In genomic region chr16:88231839-88232238, GRCh38 we compare ENCODE assay signal across 6 cellular contexts.
DNase-seq lines count a peak whose midpoint lies in the region; ATAC-seq, FAIRE-seq and TF ChIP-seq lines count a peak whose summit lies in the region.
"Not testable (repeated sequence)": the region's sequence is repeated elsewhere in the genome, so short reads cannot be mapped to it uniquely, and the experiment has no call there.

No MANE protein-coding gene starts in this region.

- BruUV-seq in IMR-90 (replicated peaks; lab: Mats Ljungman, UMichigan), result not testable (repeated sequence)

- POLR2A ChIA-PET in IMR-90 (lab: Charles Lee; ENCODE audit: unreplicated experiment), result not testable (repeated sequence)

- CTCF ChIA-PET in IMR-90 (lab: Yijun Ruan, JAX), result not testable (repeated sequence)

- not testable (repeated sequence) for H4K91ac ChIP-seq in IMR-90 (ENCODE audit: insufficient read depth, low read depth, low read length)
- peak overlapping the region; percentile 34 for H4K91ac ChIP-seq in mesenchymal stem cell (ENCODE audit: low read length)

- H2BK120ac ChIP-seq in IMR-90 (ENCODE audit: low read depth, low read length), result 0 out of 2 replicates have a peak overlapping the region, but pooled peaks have one; percentile 40
- H2BK120ac ChIP-seq in mesenchymal stem cell (ENCODE audit: low read depth, low read length), result not testable (repeated sequence)

- ATAC-seq in IMR-90 (ENCODE audit: low read depth), result not testable (repeated sequence)

- not testable (repeated sequence) for H3K27ac ChIP-seq in IMR-90 (ENCODE audit: insufficient read depth, low read length); mesenchymal stem cell (ENCODE audit: low read length, poor library complexity, severe bottlenecking)
- H3K27ac ChIP-seq in ovary (peak overlapping the region in 1 of 2 donors; percentile 92), spleen (peak overlapping the region in 5 of 8 donors; percentile 68 to 83 (median 75))

- peaks cover 8 to 12% of the 10 kb centered on the region in 2 experiments; a peak in 3 of 4 replicates for H3K79me1 ChIP-seq in IMR-90 (ENCODE audit: low read depth in 1 of 2, low read length in 2 of 2)
- not testable (repeated sequence) for H3K79me1 ChIP-seq in mesenchymal stem cell (replicated peaks; ENCODE audit: low read length, poor library complexity, severe bottlenecking)

- TF ChIP-seq EP300 in ovary (IDR thresholded peaks at IDR 0.05), result not testable (repeated sequence)

- not testable (repeated sequence) for H3K4me3 ChIP-seq in IMR-90 (ENCODE audit: insufficient read depth, low read depth, low read length); bronchial epithelial cell (ENCODE audit: low read depth, low read length); mesenchymal stem cell (ENCODE audit: insufficient read depth in 1 of 2, low read depth in 1 of 2, low read length in 2 of 2); ovary; spleen

- H4K20me1 ChIP-seq in IMR-90 (ENCODE audit: insufficient read depth, low read length), result not testable (repeated sequence)

- not testable (repeated sequence) for H3K4ac ChIP-seq in IMR-90 (ENCODE audit: low read depth, low read length)
- peak overlapping the region in 1 of 2 experiments; percentile 15 for H3K4ac ChIP-seq in mesenchymal stem cell (ENCODE audit: low read depth in 1 of 2, low read length in 2 of 2)

- not testable (repeated sequence) for H3K27me3 ChIP-seq in IMR-90 (ENCODE audit: control insufficient read depth, insufficient read depth, low read length); bronchial epithelial cell (ENCODE audit: control insufficient read depth, insufficient read depth, low read length); mesenchymal stem cell (ENCODE audit: control insufficient read depth in 1 of 2, insufficient read depth in 1 of 2, low read length in 2 of 2); ovary; spleen (replicated peaks in 1 of 7)

- H2BK5ac ChIP-seq in IMR-90 (ENCODE audit: low read depth, low read length, poor library complexity, severe bottlenecking); mesenchymal stem cell (ENCODE audit: low read depth, low read length, poor library complexity, severe bottlenecking): not testable (repeated sequence)

- DNase-seq in IMR-90; bronchial epithelial cell (ENCODE audit: low read depth); mesenchymal stem cell; spleen: not testable (repeated sequence)
- DNase-seq in ecto neural progenitor cell (ENCODE audit: low spot score) (peak; percentile 32), ovary (peak in 3 of 5 donors; percentile 34 to 53 (median 50))

- peak overlapping the region; percentile 78 for H2AK5ac ChIP-seq in IMR-90 (ENCODE audit: low read depth, low read length)
- H2AK5ac ChIP-seq in mesenchymal stem cell (ENCODE audit: low read length, severe bottlenecking), result not testable (repeated sequence)

- WGBS in IMR-90 (ENCODE audit: extremely low coverage in 2 of 2, insufficient read length in 1 of 2), 2 experiments, result 96% methylated on average over 3 of the region's 13 CpGs; no CpG with 5 or more reads in 1 of the 2 experiments
- 98% methylated on average over 13 of the region's 13 CpGs for WGBS in mesenchymal stem cell
- WGBS in ovary, 3 donors, result 73 to 93% (median 78%) methylated on average over 9 to 13 of the region's 13 CpGs
- 82 to 92% (median 88%) methylated on average over 7 to 13 of the region's 13 CpGs for WGBS in spleen, 5 donors

- not testable (repeated sequence) for H3K9me1 ChIP-seq in IMR-90 (ENCODE audit: insufficient read depth, low read length)

- not testable (repeated sequence) for TF ChIP-seq POLR2A in IMR-90 (IDR thresholded peaks at IDR 0.05; ENCODE audit: low read depth, low read length); ovary (IDR thresholded peaks at IDR 0.05); spleen (IDR thresholded peaks at IDR 0.05)

- not testable (repeated sequence) for H3K36me3 ChIP-seq in IMR-90 (ENCODE audit: control insufficient read depth, insufficient read depth, low read length); bronchial epithelial cell (ENCODE audit: control insufficient read depth, insufficient read depth, low read length); mesenchymal stem cell (ENCODE audit: control insufficient read depth in 1 of 2, insufficient read depth in 2 of 2, low read depth in 1 of 2, low read length in 2 of 2); ovary; spleen

- not testable (repeated sequence) for H4K8ac ChIP-seq in IMR-90 (ENCODE audit: low read depth in 2 of 2, low read length in 2 of 2); mesenchymal stem cell (ENCODE audit: low read length)

- H2BK20ac ChIP-seq in IMR-90 (ENCODE audit: low read depth, low read length), result not testable (repeated sequence)

- peaks cover 22% of the 10 kb centered on the region for H3K4me1 ChIP-seq in IMR-90 (ENCODE audit: control insufficient read depth, insufficient read depth, low read length)
- not testable (repeated sequence) for H3K4me1 ChIP-seq in mesenchymal stem cell (ENCODE audit: control insufficient read depth, insufficient read depth, low read depth, low read length)
- H3K4me1 ChIP-seq in ovary (ENCODE audit: insufficient read depth), result peaks cover 29% of the 10 kb centered on the region
- H3K4me1 ChIP-seq in spleen, result peaks cover 0 to 37% (median 17%) of the 10 kb centered on the region in 6 donors

- not testable (repeated sequence) for H2AFZ ChIP-seq in IMR-90 (replicated peaks; ENCODE audit: low read length, poor library complexity); mesenchymal stem cell (ENCODE audit: low read depth, low read length)

- FAIRE-seq in bronchial epithelial cell (lab: Jason Lieb, UNC), result peak; percentile 70

- H2AK9ac ChIP-seq in IMR-90 (replicated peaks; ENCODE audit: low read depth, low read length, poor library complexity), result not testable (repeated sequence)

- not testable (repeated sequence) for H3K23ac ChIP-seq in IMR-90 (ENCODE audit: low read depth, low read length); mesenchymal stem cell (ENCODE audit: low read length in 2 of 2)

- not testable (repeated sequence) for H3K9me3 ChIP-seq in IMR-90 (ENCODE audit: control insufficient read depth, insufficient read depth, low read length); mesenchymal stem cell (ENCODE audit: control insufficient read depth, low read length); ovary; spleen

- dilution Hi-C loops in IMR-90 (cut with HindIII; ENCODE audit: low sequenced_read_pairs, unreplicated experiment), result not testable (repeated sequence)

- not testable (repeated sequence) for H4K5ac ChIP-seq in IMR-90 (ENCODE audit: low read depth, low read length)

- TF ChIP-seq CTCF in IMR-90 (conservative IDR thresholded peaks at IDR 0.05; ENCODE audit: low read depth, low read length); bronchial epithelial cell (IDR thresholded peaks at IDR 0.05; ENCODE audit: insufficient read depth, low read length, severe bottlenecking); ovary (IDR thresholded peaks at IDR 0.05); spleen (IDR thresholded peaks at IDR 0.05 in 8 of 11, conservative IDR thresholded peaks at IDR 0.05 in 3 of 11): not testable (repeated sequence)

- H2BK12ac ChIP-seq in mesenchymal stem cell (ENCODE audit: low read length in 2 of 2), result peak overlapping the region in 1 of 2 experiments; percentile 59

- TF ChIP-seq RAD21 in IMR-90 (IDR thresholded peaks at IDR 0.05; ENCODE audit: low read length), result not testable (repeated sequence)

- H2BK15ac ChIP-seq in IMR-90 (ENCODE audit: low read depth, low read length); mesenchymal stem cell (ENCODE audit: low read depth, poor library complexity, severe bottlenecking): not testable (repeated sequence)

- H3K14ac ChIP-seq in IMR-90 (replicated peaks; ENCODE audit: low read depth, low read length), result not testable (repeated sequence)
- H3K14ac ChIP-seq in mesenchymal stem cell (ENCODE audit: low read length in 2 of 2), result peak overlapping the region in 1 of 2 experiments; percentile 79

- intact Hi-C loops in IMR-90 (cut with micrococcal nuclease); ovary (cut with DNase I); spleen (cut with DNase I; ENCODE audit: low total_unique reads): not testable (repeated sequence)

- in situ Hi-C loops in IMR-90 (cut with MboI; ENCODE audit: low sequenced_read_pairs), result not testable (repeated sequence)

- not testable (repeated sequence) for H3K56ac ChIP-seq in IMR-90 (ENCODE audit: extremely low read depth, insufficient read depth, low read length)

- not testable (repeated sequence) for H3K18ac ChIP-seq in IMR-90 (ENCODE audit: low read depth, low read length)
- peak overlapping the region in 1 of 2 experiments; percentile 40 for H3K18ac ChIP-seq in mesenchymal stem cell (ENCODE audit: low read depth in 1 of 2, low read length in 2 of 2)

- not testable (repeated sequence) for H3K9ac ChIP-seq in IMR-90 (ENCODE audit: low read depth, low read length); mesenchymal stem cell (ENCODE audit: low read length)

- not testable (repeated sequence) for H3K4me2 ChIP-seq in IMR-90 (ENCODE audit: low read depth, low read length); mesenchymal stem cell (ENCODE audit: low read length, poor library complexity, severe bottlenecking)
